Comparison of ENCODE assay signal across 36 cellular contexts in genomic region chr1:155202198-155202597, GRCh38.
"Had no signal": no experiment of that assay in that cellular context is flagged by ENCODE, and none has a peak within 500 bp of the region (broad histone marks: within the 10 kb centered on the region; RNA-seq: fewer than 3 reads in every experiment).

No MANE protein-coding gene starts in this region.

- H3K4me3 ChIP-seq: coronary artery, gastroesophageal sphincter, ovary, thyroid gland, upper lobe of left lung, vagina had no signal

- H3K27ac Mint-ChIP-seq: activated CD4-positive, alpha-beta memory T cell treated with anti-CD3 and anti-CD28 coated beads for 36 hours; activated naive CD4-positive, alpha-beta T cell treated with anti-CD3 and anti-CD28 coated beads, Interleukin-2, amount 10 ng/mL, durations not matched to agents 7 days and 5 days; naive thymus-derived CD4-positive, alpha-beta T cell; progenitor cell of endocrine pancreas; stimulated activated memory B cell treated with anti-CD40 and anti-IgM and Interleukin-4, amounts not matched to agents 10 μg/mL and 1 μg/mL and 100 μg/mL, for 72 hours; stimulated activated naive CD8-positive, alpha-beta T cell treated with anti-CD3 and anti-CD28 coated beads, Interleukin-15, amount 100 ng/mL, for 72 hours; T-helper 1 cell treated with Interleukin-12 subunit alpha and Interleukin-12 subunit beta and Interleukin-4 antibody, amounts not matched to agents 30 μg/mL and 1 μg/mL, for 36 hours had no signal

- DNase-seq: activated CD4-positive, alpha-beta memory T cell treated with anti-CD3 and anti-CD28 coated beads for 36 hours; activated CD4-positive, alpha-beta T cell treated with anti-CD3 and anti-CD28 coated beads for 48 hours; activated CD8-positive, alpha-beta memory T cell treated with anti-CD3 and anti-CD28 coated beads, Interleukin-2, amount 50 U/mL, for 4 hours; activated gamma-delta T cell; activated naive CD4-positive, alpha-beta T cell treated with anti-CD3 and anti-CD28 coated beads, Interleukin-2, amount 10 ng/mL, durations not matched to agents 7 days and 5 days; activated T-cell treated with anti-CD3 and anti-CD28 coated beads, Interleukin-2, amount 50 U/mL, for 1 hour; amniotic stem cell; cerebellar nuclear complex; effector memory CD8-positive, alpha-beta T cell; hippocampal formation; left colon; midbrain; naive thymus-derived CD4-positive, alpha-beta T cell; ovary; small intestine; stimulated activated CD4-positive, alpha-beta T cell treated with anti-CD3 and anti-CD28 coated beads, Interleukin-1b, Interleukin-23, amount 100 ng/mL, for 48 hours; stimulated activated CD4-positive, alpha-beta T cell treated with anti-CD3 and anti-CD28 coated beads, Interleukin-4, amount 100 ng/mL, for 4 hours; stimulated activated CD8-positive, alpha-beta memory T cell treated with anti-CD3 and anti-CD28 coated beads, Interleukin-4, amount 100 ng/mL, for 48 hours; stimulated activated naive CD8-positive, alpha-beta T cell treated with anti-CD3 and anti-CD28 coated beads, Interleukin-15, amount 100 ng/mL, for 72 hours; substantia nigra; SW 1271; T-helper 9 cell; thyroid gland; WERI-Rb-1 had no signal

- H3K36me3 Mint-ChIP-seq: stimulated activated memory B cell treated with anti-CD40 and anti-IgM and Interleukin-4, amounts not matched to agents 10 μg/mL and 1 μg/mL and 100 μg/mL, for 72 hours had no signal

- H3K9me3 Mint-ChIP-seq: activated CD4-positive, alpha-beta memory T cell treated with anti-CD3 and anti-CD28 coated beads for 36 hours; activated naive CD4-positive, alpha-beta T cell treated with anti-CD3 and anti-CD28 coated beads, Interleukin-2, amount 10 ng/mL, durations not matched to agents 7 days and 5 days; effector memory CD8-positive, alpha-beta T cell; naive thymus-derived CD4-positive, alpha-beta T cell; stimulated activated memory B cell treated with anti-CD40 and anti-IgM and Interleukin-4, amounts not matched to agents 10 μg/mL and 1 μg/mL and 100 μg/mL, for 72 hours; stimulated activated naive CD8-positive, alpha-beta T cell treated with anti-CD3 and anti-CD28 coated beads, Interleukin-15, amount 100 ng/mL, for 72 hours; T-helper 1 cell treated with Interleukin-12 subunit alpha and Interleukin-12 subunit beta and Interleukin-4 antibody, amounts not matched to agents 30 μg/mL and 1 μg/mL, for 36 hours had no signal

- ATAC-seq: activated CD4-positive, CD25-positive, alpha-beta regulatory T cell treated with anti-CD3 and anti-CD28 coated beads, Interleukin-2, amount 50 U/mL, for 24 hours; effector memory CD8-positive, alpha-beta T cell; gastroesophageal sphincter; left colon; naive thymus-derived CD4-positive, alpha-beta T cell; sciatic nerve; stimulated activated memory B cell treated with anti-CD40 and anti-IgM and Interleukin-4, amounts not matched to agents 10 μg/mL and 1 μg/mL and 100 μg/mL, for 72 hours; stimulated activated naive CD8-positive, alpha-beta T cell treated with anti-CD3 and anti-CD28 coated beads, Interleukin-15, amount 100 ng/mL, for 72 hours had no signal

- H3K27me3 ChIP-seq: gastroesophageal sphincter, ovary, thyroid gland, upper lobe of left lung, vagina had no signal

- H3K27ac ChIP-seq: coronary artery, gastroesophageal sphincter, ovary, thyroid gland, upper lobe of left lung, vagina, WERI-Rb-1 had no signal

- FAIRE-seq: endothelial cell of umbilical vein, keratinocyte, small intestine, TTC549 had no signal

- H3K4me3 Mint-ChIP-seq: activated CD4-positive, alpha-beta memory T cell treated with anti-CD3 and anti-CD28 coated beads for 36 hours; activated naive CD4-positive, alpha-beta T cell treated with anti-CD3 and anti-CD28 coated beads, Interleukin-2, amount 10 ng/mL, durations not matched to agents 7 days and 5 days; effector memory CD8-positive, alpha-beta T cell; naive thymus-derived CD4-positive, alpha-beta T cell; stimulated activated memory B cell treated with anti-CD40 and anti-IgM and Interleukin-4, amounts not matched to agents 10 μg/mL and 1 μg/mL and 100 μg/mL, for 72 hours; stimulated activated naive CD8-positive, alpha-beta T cell treated with anti-CD3 and anti-CD28 coated beads, Interleukin-15, amount 100 ng/mL, for 72 hours; T-helper 1 cell treated with Interleukin-12 subunit alpha and Interleukin-12 subunit beta and Interleukin-4 antibody, amounts not matched to agents 30 μg/mL and 1 μg/mL, for 36 hours had no signal

- H3K9me3 ChIP-seq: gastroesophageal sphincter, ovary, thyroid gland, upper lobe of left lung, vagina had no signal

- H3K36me3 ChIP-seq: ovary, thyroid gland had no signal

- H3K27me3 Mint-ChIP-seq: activated CD4-positive, alpha-beta memory T cell treated with anti-CD3 and anti-CD28 coated beads for 36 hours; activated naive CD4-positive, alpha-beta T cell treated with anti-CD3 and anti-CD28 coated beads, Interleukin-2, amount 10 ng/mL, durations not matched to agents 7 days and 5 days; effector memory CD8-positive, alpha-beta T cell; naive thymus-derived CD4-positive, alpha-beta T cell; progenitor cell of endocrine pancreas; stimulated activated memory B cell treated with anti-CD40 and anti-IgM and Interleukin-4, amounts not matched to agents 10 μg/mL and 1 μg/mL and 100 μg/mL, for 72 hours; stimulated activated naive CD8-positive, alpha-beta T cell treated with anti-CD3 and anti-CD28 coated beads, Interleukin-15, amount 100 ng/mL, for 72 hours had no signal
